In genomic region chr12:63843613-63844390, GRCh38 we compare ENCODE assay signal across 8 cellular contexts. TPM values are rescaled to one million over a fixed set of nuclear protein-coding genes. Genes with fewer than 3 reads are reported as not detected.
DNase-seq lines count a peak whose midpoint lies in the region; ATAC-seq and TF ChIP-seq lines count a peak whose summit lies in the region.

No MANE protein-coding gene starts in this region.

- CTCF ChIA-PET in T-cell (lab: Charles Lee) = interaction anchor here (0.5 to 0.6 kb wide), 2 partner anchors 41 to 45 kb away, joined by 3 to 7 read pairs; no protein-coding TSS in a partner anchor

- peak overlapping the region; percentile 88 for H3K27ac ChIP-seq in upper lobe of right lung

- TF ChIP-seq CTCF in GM12872 (IDR thresholded peaks at IDR 0.05; ENCODE audit: insufficient read depth, low read depth, low read length) = peak; percentile 88
- no peak for TF ChIP-seq CTCF in progenitor cell of endocrine pancreas (IDR thresholded peaks at IDR 0.05; ENCODE audit: unreplicated experiment)
- peak; percentile 87 for TF ChIP-seq CTCF in upper lobe of right lung (IDR thresholded peaks at IDR 0.05)

- peaks cover 25 to 32% of the 10 kb centered on the region in 2 donors for H3K27me3 Mint-ChIP-seq in T-cell
- peaks cover 8% of the 10 kb centered on the region for H3K27me3 Mint-ChIP-seq in progenitor cell of endocrine pancreas

- H3K27me3 ChIP-seq in upper lobe of right lung = no peaks in the 10 kb centered on the region

- H3K36me3 Mint-ChIP-seq in T-cell (no peaks in the 10 kb centered on the region), progenitor cell of endocrine pancreas (ENCODE audit: insufficient read depth) (no peaks in the 10 kb centered on the region)

- no peaks in the 10 kb centered on the region for H3K36me3 ChIP-seq in upper lobe of right lung

- no peaks in the 10 kb centered on the region for H3K9me3 ChIP-seq in upper lobe of right lung

- H3K4me3 Mint-ChIP-seq in T-cell = peak overlapping the region; percentile 67 to 84 (median 76)
- peak overlapping the region; percentile 79 for H3K4me3 Mint-ChIP-seq in progenitor cell of endocrine pancreas (ENCODE audit: low read depth)

- peak; percentile 96 for DNase-seq in NCI-H1105 treated with DMSO at 0.1 percent for 48 hours (lab: John Stamatoyannopoulos, UW)
- peak; percentile 55 to 82 (median 68) for DNase-seq in T-cell
- DNase-seq in amniotic stem cell (lab: John Stamatoyannopoulos, UW) = peak; percentile 99
- DNase-seq in left ventricle myocardium superior = peak; percentile 95
- DNase-seq in progenitor cell of endocrine pancreas (ENCODE audit: low spot score, unreplicated experiment) = peak; percentile 90
- peak; percentile 94 for DNase-seq in upper lobe of right lung

- intact Hi-C loops in left ventricle myocardium superior (cut with micrococcal nuclease) (loop anchor here (2.0 kb wide), 1 partner anchor 337 kb away; no protein-coding TSS in a partner anchor), upper lobe of right lung (cut with DNase I) (loop anchor here (10.0 kb wide), 1 partner anchor 341 kb away; no protein-coding TSS in a partner anchor)

- H3K4me3 ChIP-seq in upper lobe of right lung = peak overlapping the region; percentile 86

- no peaks in the 10 kb centered on the region for H3K4me1 ChIP-seq in upper lobe of right lung

- H3K27ac Mint-ChIP-seq in T-cell = no peak overlapping the region
- H3K27ac Mint-ChIP-seq in progenitor cell of endocrine pancreas = no peak overlapping the region

- POLR2A ChIA-PET in T-cell (lab: Charles Lee) = no interaction called here

- peak; percentile 96 for ATAC-seq in HG02678 (IDR thresholded peaks at IDR 0.05; ENCODE audit: unreplicated experiment)
- peak; percentile 95 to 97 (median 96) for ATAC-seq in T-cell (replicated peaks in 1 of 4)
- peak; percentile 95 for ATAC-seq in left ventricle myocardium superior
- ATAC-seq in upper lobe of right lung = peak; percentile 97

- peaks cover 6 to 11% (median 10%) of the 10 kb centered on the region in 3 donors for H3K4me1 Mint-ChIP-seq in T-cell
- H3K4me1 Mint-ChIP-seq in progenitor cell of endocrine pancreas (ENCODE audit: low read depth) = peaks cover 19% of the 10 kb centered on the region

- H3K9me3 Mint-ChIP-seq in T-cell = no peaks in the 10 kb centered on the region
- no peaks in the 10 kb centered on the region for H3K9me3 Mint-ChIP-seq in progenitor cell of endocrine pancreas (ENCODE audit: low read depth)

RNA-seq across cellular contexts. Expression of gene SRGAP1, which starts 0.7 kb away (rescaled TPM):
- total RNA-seq in T-cell (under 1 TPM in 4 of 5 donors, not detected in 1; 0.07 to 0.38 (median 0.17) TPM), left ventricle myocardium superior (2.6 TPM), progenitor cell of endocrine pancreas (17.8 and 23.1 TPM in 2 replicates), upper lobe of right lung (11.4 TPM)

Comparison
In these comparisons a context has a peak if more than half of its experiments do, and no peak if none do; other contexts are left out.
1. Peak in every context shown above with its lines: DNase-seq, ATAC-seq, H3K4me3 ChIP-seq and H3K27ac ChIP-seq.